Comparison of ENCODE assay signal across 8 cellular contexts in genomic region chr5:141529002-141529401, GRCh38. TPM values are rescaled to one million over a fixed set of nuclear protein-coding genes. Genes with fewer than 3 reads are reported as not detected.
DNase-seq lines count a peak whose midpoint lies in the region; ATAC-seq and TF ChIP-seq lines count a peak whose summit lies in the region.

No MANE protein-coding gene starts in this region.

- H3K4me3 Mint-ChIP-seq in activated naive CD4-positive, alpha-beta T cell treated with anti-CD3 and anti-CD28 coated beads for 36 hours, result no peak overlapping the region
- no peak overlapping the region for H3K4me3 Mint-ChIP-seq in activated naive CD4-positive, alpha-beta T cell treated with anti-CD3 and anti-CD28 coated beads, Interleukin-2, amount 10 ng/mL, durations not matched to agents 7 days and 5 days
- no peak overlapping the region for H3K4me3 Mint-ChIP-seq in type B pancreatic cell

- no peak overlapping the region for H3K9ac ChIP-seq in SK-N-MC (ENCODE audit: insufficient read length)

- no peaks in the 10 kb centered on the region for H3K9me3 ChIP-seq in SK-N-MC (ENCODE audit: low read depth, low read length)

- peak; percentile 71 for ATAC-seq in left ventricle myocardium superior

- TF ChIP-seq CTCF in type B pancreatic cell (conservative IDR thresholded peaks at IDR 0.05), result no peak

- intact Hi-C loops in activated naive CD4-positive, alpha-beta T cell treated with anti-CD3 and anti-CD28 coated beads for 36 hours (cut with micrococcal nuclease), result loop anchor here (10.0 kb wide), 1 partner anchor 444 kb away; no protein-coding TSS in a partner anchor
- intact Hi-C loops in left ventricle myocardium superior (cut with micrococcal nuclease), result loop anchor here (5.0 to 10.0 kb wide), 2 partner anchors 52 to 114 kb away; partner anchors contain the start of genes PCDHGA10, PCDHGB7 and PCDHGC3

- H3K36me3 Mint-ChIP-seq in activated naive CD4-positive, alpha-beta T cell treated with anti-CD3 and anti-CD28 coated beads for 36 hours (ENCODE audit: low read depth), result peaks cover 36% of the 10 kb centered on the region
- H3K36me3 Mint-ChIP-seq in activated naive CD4-positive, alpha-beta T cell treated with anti-CD3 and anti-CD28 coated beads, Interleukin-2, amount 10 ng/mL, durations not matched to agents 7 days and 5 days, result peaks cover 46% of the 10 kb centered on the region
- peaks cover 41% of the 10 kb centered on the region for H3K36me3 Mint-ChIP-seq in type B pancreatic cell

- H3K36me3 ChIP-seq in SK-N-MC (ENCODE audit: insufficient read depth, low read length), result peaks cover 45% of the 10 kb centered on the region

- H3K4me3 ChIP-seq in SK-N-MC, result no peak overlapping the region

- H3K9me3 Mint-ChIP-seq in activated naive CD4-positive, alpha-beta T cell treated with anti-CD3 and anti-CD28 coated beads for 36 hours, result no peaks in the 10 kb centered on the region
- no peaks in the 10 kb centered on the region for H3K9me3 Mint-ChIP-seq in activated naive CD4-positive, alpha-beta T cell treated with anti-CD3 and anti-CD28 coated beads, Interleukin-2, amount 10 ng/mL, durations not matched to agents 7 days and 5 days
- no peaks in the 10 kb centered on the region for H3K9me3 Mint-ChIP-seq in type B pancreatic cell

- peak overlapping the region; percentile 24 for H3K27ac Mint-ChIP-seq in activated naive CD4-positive, alpha-beta T cell treated with anti-CD3 and anti-CD28 coated beads for 36 hours
- H3K27ac Mint-ChIP-seq in activated naive CD4-positive, alpha-beta T cell treated with anti-CD3 and anti-CD28 coated beads, Interleukin-2, amount 10 ng/mL, durations not matched to agents 7 days and 5 days, result no peak overlapping the region
- peak overlapping the region; percentile 4 for H3K27ac Mint-ChIP-seq in type B pancreatic cell

- CTCF ChIA-PET in activated naive CD4-positive, alpha-beta T cell treated with anti-CD3 and anti-CD28 coated beads for 36 hours (lab: Charles Lee), result interaction anchor here (0.7 to 1.2 kb wide), 5 partner anchors 22 to 123 kb away, joined by 3 to 4 read pairs (median 3); no protein-coding TSS in a partner anchor
- CTCF ChIA-PET in activated naive CD4-positive, alpha-beta T cell treated with anti-CD3 and anti-CD28 coated beads, Interleukin-2, amount 10 ng/mL, durations not matched to agents 7 days and 5 days (lab: Charles Lee), result interaction anchor here (1.1 kb wide), 1 partner anchor 27 kb away, joined by 3 read pairs; no protein-coding TSS in a partner anchor

- peaks cover 4% of the 10 kb centered on the region for H3K4me1 Mint-ChIP-seq in activated naive CD4-positive, alpha-beta T cell treated with anti-CD3 and anti-CD28 coated beads for 36 hours (ENCODE audit: low read depth)
- no peaks in the 10 kb centered on the region for H3K4me1 Mint-ChIP-seq in activated naive CD4-positive, alpha-beta T cell treated with anti-CD3 and anti-CD28 coated beads, Interleukin-2, amount 10 ng/mL, durations not matched to agents 7 days and 5 days
- peaks cover 23% of the 10 kb centered on the region for H3K4me1 Mint-ChIP-seq in type B pancreatic cell (ENCODE audit: unreplicated experiment)

- peak overlapping the region; percentile 69; the same call in 1 of the 2 replicates for H3K27ac ChIP-seq in SK-N-MC

- DNase-seq in activated naive CD4-positive, alpha-beta T cell treated with anti-CD3 and anti-CD28 coated beads for 36 hours, result no peak
- DNase-seq in activated naive CD4-positive, alpha-beta T cell treated with anti-CD3 and anti-CD28 coated beads, Interleukin-2, amount 10 ng/mL, durations not matched to agents 7 days and 5 days, result no peak
- DNase-seq in SK-N-MC (ENCODE audit: low read depth, low spot score) (no peak), left ventricle myocardium superior (peak; percentile 61), type B pancreatic cell (ENCODE audit: extremely low spot score, unreplicated experiment) (no peak), NCI-H1048 (lab: John Stamatoyannopoulos, UW) (no peak), hippocampal formation (lab: John Stamatoyannopoulos, UW) (no peak)
- DNase-seq in activated T-cell treated with anti-CD3 and anti-CD28 coated beads, Interleukin-2, amount 50 U/mL, for 48 hours, result no peak

- H3K27me3 Mint-ChIP-seq in activated naive CD4-positive, alpha-beta T cell treated with anti-CD3 and anti-CD28 coated beads for 36 hours (ENCODE audit: low read depth), result no peaks in the 10 kb centered on the region
- H3K27me3 Mint-ChIP-seq in activated naive CD4-positive, alpha-beta T cell treated with anti-CD3 and anti-CD28 coated beads, Interleukin-2, amount 10 ng/mL, durations not matched to agents 7 days and 5 days, result no peaks in the 10 kb centered on the region
- no peaks in the 10 kb centered on the region for H3K27me3 Mint-ChIP-seq in type B pancreatic cell

RNA-seq across cellular contexts. Expression of gene PCDHGC5, which starts 40.1 kb away (rescaled TPM):
- not detected for total RNA-seq in activated naive CD4-positive, alpha-beta T cell treated with anti-CD3 and anti-CD28 coated beads for 36 hours
- total RNA-seq in left ventricle myocardium superior (3.2 TPM), type B pancreatic cell (ENCODE audit: low replicate concordance) (0.45 and 1.9 TPM in 2 replicates)

RNA-seq across cellular contexts. Expression of gene PCDHGC4, which starts 44.2 kb away (rescaled TPM):
- total RNA-seq in activated naive CD4-positive, alpha-beta T cell treated with anti-CD3 and anti-CD28 coated beads for 36 hours, result not detected
- total RNA-seq in left ventricle myocardium superior (2.5 TPM), type B pancreatic cell (ENCODE audit: low replicate concordance) (0.38 and 4.0 TPM in 2 replicates)

RNA-seq across cellular contexts. Expression of gene PCDHGC3, which starts 53.2 kb away (rescaled TPM):
- total RNA-seq in activated naive CD4-positive, alpha-beta T cell treated with anti-CD3 and anti-CD28 coated beads for 36 hours, result under 1 TPM; 0.12 to 0.17 TPM
- total RNA-seq in left ventricle myocardium superior (13.4 TPM), type B pancreatic cell (ENCODE audit: low replicate concordance) (11.0 and 60.3 TPM in 2 replicates)

Comparison
In these comparisons a context has a peak if more than half of its experiments do, and no peak if none do; other contexts are left out.
1. RNA of gene PCDHGC3, which starts 53.2 kb away (total RNA-seq): 11.0 to 60.3 TPM in type B pancreatic cell and 13.4 TPM in left ventricle myocardium superior (single experiment); 0.12 to 0.17 TPM in activated naive CD4-positive, alpha-beta T cell treated with anti-CD3 and anti-CD28 coated beads for 36 hours; every median in the first group is over 10 times any median in the second.